1 cellular context compared by ENCODE assay signal in the genomic region with DNA sequence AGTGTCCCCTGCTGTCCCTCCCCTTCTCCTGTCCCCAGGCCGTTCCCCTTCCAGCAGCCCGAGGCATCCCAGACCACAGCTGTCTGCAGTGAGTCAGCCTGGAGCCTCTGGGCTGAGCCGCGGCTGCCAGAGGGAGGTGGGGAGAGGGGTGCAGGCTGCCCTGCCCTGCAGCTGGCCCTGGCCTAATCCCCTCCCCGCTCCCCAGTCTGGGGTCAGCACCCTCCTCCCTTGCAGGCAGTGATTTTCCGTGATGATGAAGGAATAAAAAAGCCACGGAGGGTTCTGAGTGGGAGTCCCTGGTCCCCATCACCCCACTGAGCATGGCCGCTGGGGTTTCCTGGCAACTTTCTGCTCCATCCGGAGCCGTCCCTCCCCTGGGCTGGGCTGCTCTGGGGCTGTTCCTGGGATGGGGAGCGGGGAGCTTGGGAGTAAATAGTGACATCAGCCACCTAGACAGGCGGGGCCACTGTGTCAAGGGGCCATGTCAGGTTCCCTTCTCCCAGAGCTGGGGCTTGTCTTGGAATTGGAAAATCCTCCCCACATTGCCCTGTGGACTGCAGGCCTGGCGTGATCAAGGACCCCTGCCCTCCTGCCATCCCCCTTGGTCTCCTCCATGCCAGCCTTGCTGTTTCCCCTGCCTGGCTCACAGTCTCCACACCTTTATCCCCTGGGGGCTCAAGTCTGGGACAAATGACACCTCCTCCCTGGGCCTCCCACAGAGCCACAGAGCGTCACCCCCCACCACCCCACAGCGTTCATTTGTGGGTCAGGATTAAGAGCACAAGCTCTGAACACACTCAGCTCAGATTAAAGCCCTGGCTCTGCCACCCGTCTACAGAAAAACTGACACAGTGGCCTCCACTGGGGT.
TF ChIP-seq lines count a peak whose summit lies in the region.

No MANE protein-coding gene starts in this region.

TF ChIP-seq in K562, 482 proteins besides CTCF, POLR2A, EP300 and RAD21 (continues in another document):
- TF ChIP-seq, protein P1, sequence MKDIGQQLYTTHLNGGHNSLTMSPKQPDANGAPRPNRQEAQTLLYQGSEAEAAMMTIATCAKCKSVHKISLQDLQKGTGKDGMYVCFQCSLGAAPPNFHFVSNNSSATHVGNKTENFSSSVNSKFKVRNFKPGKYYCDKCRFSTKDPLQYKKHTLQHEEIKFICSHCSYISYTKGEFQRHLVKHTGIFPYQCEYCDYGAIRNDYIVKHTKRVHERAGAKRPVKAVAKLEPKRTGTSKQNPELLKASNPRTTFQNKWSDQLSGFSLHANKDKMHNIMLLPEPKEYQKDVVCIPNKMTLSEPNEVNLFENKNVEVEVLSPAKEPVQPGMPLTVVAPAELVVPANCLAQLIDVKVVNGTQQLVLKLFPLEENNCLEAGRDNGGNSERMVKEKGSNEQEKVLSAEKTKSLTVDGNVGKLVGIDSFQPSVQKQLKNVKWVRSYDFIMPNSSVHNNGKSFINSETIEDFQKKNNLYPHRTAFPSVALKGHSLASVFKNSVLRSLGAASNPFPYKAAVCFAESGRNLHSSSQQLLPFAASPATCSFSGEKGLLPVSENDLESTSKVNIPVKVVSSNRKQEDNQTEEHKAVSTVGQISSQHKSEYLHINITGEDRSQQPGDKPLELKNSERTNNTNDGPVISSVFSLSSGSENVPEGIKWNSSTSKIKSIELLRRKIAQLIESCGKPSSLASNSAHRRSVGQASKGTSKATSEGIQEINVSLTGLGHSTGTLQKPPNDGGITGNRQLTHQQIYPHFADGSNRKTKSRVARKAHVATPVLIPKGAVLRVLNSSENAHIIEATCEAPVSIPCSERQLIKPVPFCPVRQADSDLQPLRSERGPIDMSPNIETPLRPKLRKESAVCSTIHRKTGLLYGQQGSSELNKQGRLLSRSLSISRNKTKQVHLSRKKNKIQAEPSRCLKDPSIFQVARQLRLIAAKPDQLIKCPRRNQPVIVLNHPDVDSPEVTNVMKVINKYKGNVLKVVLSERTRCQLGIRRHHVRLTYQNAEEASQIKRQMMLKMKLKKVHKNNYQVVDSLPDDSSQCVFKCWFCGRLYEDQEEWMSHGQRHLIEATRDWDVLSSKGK (CRISPR knock-in tag; IDR thresholded peaks at IDR 0.05), result no peak
- TF ChIP-seq KDM1A (IDR thresholded peaks at IDR 0.05) (peak; percentile 6 to 9; a peak in 1 of 4 replicates), MAZ (CRISPR knock-in tag; conservative IDR thresholded peaks at IDR 0.05 in 1 of 2, IDR thresholded peaks at IDR 0.05 in 1 of 2) (no peak), ARID1B (IDR thresholded peaks at IDR 0.05) (peak; percentile 15), NFXL1 (CRISPR knock-in tag; IDR thresholded peaks at IDR 0.05) (no peak), JUN (IDR thresholded peaks at IDR 0.05; ENCODE audit: borderline replicate concordance, low read depth, low read length) (0 out of 2 replicates have a peak, but pooled peaks have one; percentile 20), JUN (CRISPR knock-in tag; IDR thresholded peaks at IDR 0.05; ENCODE audit: borderline replicate concordance) (no peak), ZBTB8A (IDR thresholded peaks at IDR 0.05; ENCODE audit: partially characterized antibody) (no peak), MEF2D (tag; conservative IDR thresholded peaks at IDR 0.05; ENCODE audit: low read depth) (no peak), HMGN3 (IDR thresholded peaks at IDR 0.05; ENCODE audit: borderline replicate concordance, extremely low read depth, insufficient read length, low read depth, low read length) (peak; percentile 49), JUND (IDR thresholded peaks at IDR 0.05; ENCODE audit: borderline replicate concordance, low read depth, low read length) (peak; percentile 66), JUND (tag; IDR thresholded peaks at IDR 0.05; ENCODE audit: borderline replicate concordance, low read depth, low read length) (no peak; the same call in 2 of the 3 replicates), RBFOX2 (IDR thresholded peaks at IDR 0.05; ENCODE audit: low read depth, low read length) (no peak), FOSL1 (tag; conservative IDR thresholded peaks at IDR 0.05) (peak; percentile 56), RCOR1 (IDR thresholded peaks at IDR 0.05; ENCODE audit: borderline replicate concordance in 1 of 2, low read depth in 2 of 2, low read length in 2 of 2) (peak in 1 of 2 experiments; percentile 21; a peak in 1 of 4 replicates), ATF7 (IDR thresholded peaks at IDR 0.05) (no peak), HDGF (IDR thresholded peaks at IDR 0.05) (peak; percentile 15; the same call in 1 of the 2 replicates), CBFA2T3 (IDR thresholded peaks at IDR 0.05) (0 out of 2 replicates have a peak, but pooled peaks have one; percentile 15), SPI1 (IDR thresholded peaks at IDR 0.05; ENCODE audit: borderline replicate concordance, low read depth, low read length) (0 out of 2 replicates have a peak, but pooled peaks have one; percentile 8), CTBP1 (IDR thresholded peaks at IDR 0.05; ENCODE audit: borderline replicate concordance) (peak; percentile 29), HDAC3 (IDR thresholded peaks at IDR 0.05; ENCODE audit: borderline replicate concordance, partially characterized antibody) (no peak), POLR2G (IDR thresholded peaks at IDR 0.05; ENCODE audit: low read depth, low read length) (peak; percentile 61)
- TF ChIP-seq, protein P2, sequence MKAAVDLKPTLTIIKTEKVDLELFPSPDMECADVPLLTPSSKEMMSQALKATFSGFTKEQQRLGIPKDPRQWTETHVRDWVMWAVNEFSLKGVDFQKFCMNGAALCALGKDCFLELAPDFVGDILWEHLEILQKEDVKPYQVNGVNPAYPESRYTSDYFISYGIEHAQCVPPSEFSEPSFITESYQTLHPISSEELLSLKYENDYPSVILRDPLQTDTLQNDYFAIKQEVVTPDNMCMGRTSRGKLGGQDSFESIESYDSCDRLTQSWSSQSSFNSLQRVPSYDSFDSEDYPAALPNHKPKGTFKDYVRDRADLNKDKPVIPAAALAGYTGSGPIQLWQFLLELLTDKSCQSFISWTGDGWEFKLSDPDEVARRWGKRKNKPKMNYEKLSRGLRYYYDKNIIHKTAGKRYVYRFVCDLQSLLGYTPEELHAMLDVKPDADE (conservative IDR thresholded peaks at IDR 0.05; ENCODE audit: control insufficient read depth, low read depth, low read length), result peak; percentile 36; the same call in 1 of the 2 replicates
- TF ChIP-seq, protein P3, sequence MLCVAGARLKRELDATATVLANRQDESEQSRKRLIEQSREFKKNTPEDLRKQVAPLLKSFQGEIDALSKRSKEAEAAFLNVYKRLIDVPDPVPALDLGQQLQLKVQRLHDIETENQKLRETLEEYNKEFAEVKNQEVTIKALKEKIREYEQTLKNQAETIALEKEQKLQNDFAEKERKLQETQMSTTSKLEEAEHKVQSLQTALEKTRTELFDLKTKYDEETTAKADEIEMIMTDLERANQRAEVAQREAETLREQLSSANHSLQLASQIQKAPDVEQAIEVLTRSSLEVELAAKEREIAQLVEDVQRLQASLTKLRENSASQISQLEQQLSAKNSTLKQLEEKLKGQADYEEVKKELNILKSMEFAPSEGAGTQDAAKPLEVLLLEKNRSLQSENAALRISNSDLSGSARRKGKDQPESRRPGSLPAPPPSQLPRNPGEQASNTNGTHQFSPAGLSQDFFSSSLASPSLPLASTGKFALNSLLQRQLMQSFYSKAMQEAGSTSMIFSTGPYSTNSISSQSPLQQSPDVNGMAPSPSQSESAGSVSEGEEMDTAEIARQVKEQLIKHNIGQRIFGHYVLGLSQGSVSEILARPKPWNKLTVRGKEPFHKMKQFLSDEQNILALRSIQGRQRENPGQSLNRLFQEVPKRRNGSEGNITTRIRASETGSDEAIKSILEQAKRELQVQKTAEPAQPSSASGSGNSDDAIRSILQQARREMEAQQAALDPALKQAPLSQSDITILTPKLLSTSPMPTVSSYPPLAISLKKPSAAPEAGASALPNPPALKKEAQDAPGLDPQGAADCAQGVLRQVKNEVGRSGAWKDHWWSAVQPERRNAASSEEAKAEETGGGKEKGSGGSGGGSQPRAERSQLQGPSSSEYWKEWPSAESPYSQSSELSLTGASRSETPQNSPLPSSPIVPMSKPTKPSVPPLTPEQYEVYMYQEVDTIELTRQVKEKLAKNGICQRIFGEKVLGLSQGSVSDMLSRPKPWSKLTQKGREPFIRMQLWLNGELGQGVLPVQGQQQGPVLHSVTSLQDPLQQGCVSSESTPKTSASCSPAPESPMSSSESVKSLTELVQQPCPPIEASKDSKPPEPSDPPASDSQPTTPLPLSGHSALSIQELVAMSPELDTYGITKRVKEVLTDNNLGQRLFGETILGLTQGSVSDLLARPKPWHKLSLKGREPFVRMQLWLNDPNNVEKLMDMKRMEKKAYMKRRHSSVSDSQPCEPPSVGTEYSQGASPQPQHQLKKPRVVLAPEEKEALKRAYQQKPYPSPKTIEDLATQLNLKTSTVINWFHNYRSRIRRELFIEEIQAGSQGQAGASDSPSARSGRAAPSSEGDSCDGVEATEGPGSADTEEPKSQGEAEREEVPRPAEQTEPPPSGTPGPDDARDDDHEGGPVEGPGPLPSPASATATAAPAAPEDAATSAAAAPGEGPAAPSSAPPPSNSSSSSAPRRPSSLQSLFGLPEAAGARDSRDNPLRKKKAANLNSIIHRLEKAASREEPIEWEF (CRISPR knock-in tag; IDR thresholded peaks at IDR 0.05), result no peak
- TF ChIP-seq, protein P4, sequence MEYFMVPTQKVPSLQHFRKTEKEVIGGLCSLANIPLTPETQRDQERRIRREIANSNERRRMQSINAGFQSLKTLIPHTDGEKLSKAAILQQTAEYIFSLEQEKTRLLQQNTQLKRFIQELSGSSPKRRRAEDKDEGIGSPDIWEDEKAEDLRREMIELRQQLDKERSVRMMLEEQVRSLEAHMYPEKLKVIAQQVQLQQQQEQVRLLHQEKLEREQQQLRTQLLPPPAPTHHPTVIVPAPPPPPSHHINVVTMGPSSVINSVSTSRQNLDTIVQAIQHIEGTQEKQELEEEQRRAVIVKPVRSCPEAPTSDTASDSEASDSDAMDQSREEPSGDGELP (CRISPR knock-in tag; IDR thresholded peaks at IDR 0.05; ENCODE audit: borderline replicate concordance), result peak; percentile 93
- TF ChIP-seq, protein P5, sequence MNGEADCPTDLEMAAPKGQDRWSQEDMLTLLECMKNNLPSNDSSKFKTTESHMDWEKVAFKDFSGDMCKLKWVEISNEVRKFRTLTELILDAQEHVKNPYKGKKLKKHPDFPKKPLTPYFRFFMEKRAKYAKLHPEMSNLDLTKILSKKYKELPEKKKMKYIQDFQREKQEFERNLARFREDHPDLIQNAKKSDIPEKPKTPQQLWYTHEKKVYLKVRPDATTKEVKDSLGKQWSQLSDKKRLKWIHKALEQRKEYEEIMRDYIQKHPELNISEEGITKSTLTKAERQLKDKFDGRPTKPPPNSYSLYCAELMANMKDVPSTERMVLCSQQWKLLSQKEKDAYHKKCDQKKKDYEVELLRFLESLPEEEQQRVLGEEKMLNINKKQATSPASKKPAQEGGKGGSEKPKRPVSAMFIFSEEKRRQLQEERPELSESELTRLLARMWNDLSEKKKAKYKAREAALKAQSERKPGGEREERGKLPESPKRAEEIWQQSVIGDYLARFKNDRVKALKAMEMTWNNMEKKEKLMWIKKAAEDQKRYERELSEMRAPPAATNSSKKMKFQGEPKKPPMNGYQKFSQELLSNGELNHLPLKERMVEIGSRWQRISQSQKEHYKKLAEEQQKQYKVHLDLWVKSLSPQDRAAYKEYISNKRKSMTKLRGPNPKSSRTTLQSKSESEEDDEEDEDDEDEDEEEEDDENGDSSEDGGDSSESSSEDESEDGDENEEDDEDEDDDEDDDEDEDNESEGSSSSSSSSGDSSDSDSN (IDR thresholded peaks at IDR 0.05; ENCODE audit: borderline replicate concordance in 1 of 2, low read depth in 2 of 2, low read length in 2 of 2), result peak in 1 of 2 experiments; percentile 77; a peak in 1 of 4 replicates
- TF ChIP-seq, protein P6, sequence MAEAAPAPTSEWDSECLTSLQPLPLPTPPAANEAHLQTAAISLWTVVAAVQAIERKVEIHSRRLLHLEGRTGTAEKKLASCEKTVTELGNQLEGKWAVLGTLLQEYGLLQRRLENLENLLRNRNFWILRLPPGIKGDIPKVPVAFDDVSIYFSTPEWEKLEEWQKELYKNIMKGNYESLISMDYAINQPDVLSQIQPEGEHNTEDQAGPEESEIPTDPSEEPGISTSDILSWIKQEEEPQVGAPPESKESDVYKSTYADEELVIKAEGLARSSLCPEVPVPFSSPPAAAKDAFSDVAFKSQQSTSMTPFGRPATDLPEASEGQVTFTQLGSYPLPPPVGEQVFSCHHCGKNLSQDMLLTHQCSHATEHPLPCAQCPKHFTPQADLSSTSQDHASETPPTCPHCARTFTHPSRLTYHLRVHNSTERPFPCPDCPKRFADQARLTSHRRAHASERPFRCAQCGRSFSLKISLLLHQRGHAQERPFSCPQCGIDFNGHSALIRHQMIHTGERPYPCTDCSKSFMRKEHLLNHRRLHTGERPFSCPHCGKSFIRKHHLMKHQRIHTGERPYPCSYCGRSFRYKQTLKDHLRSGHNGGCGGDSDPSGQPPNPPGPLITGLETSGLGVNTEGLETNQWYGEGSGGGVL (CRISPR knock-in tag; IDR thresholded peaks at IDR 0.05), result no peak
- TF ChIP-seq, protein P7, sequence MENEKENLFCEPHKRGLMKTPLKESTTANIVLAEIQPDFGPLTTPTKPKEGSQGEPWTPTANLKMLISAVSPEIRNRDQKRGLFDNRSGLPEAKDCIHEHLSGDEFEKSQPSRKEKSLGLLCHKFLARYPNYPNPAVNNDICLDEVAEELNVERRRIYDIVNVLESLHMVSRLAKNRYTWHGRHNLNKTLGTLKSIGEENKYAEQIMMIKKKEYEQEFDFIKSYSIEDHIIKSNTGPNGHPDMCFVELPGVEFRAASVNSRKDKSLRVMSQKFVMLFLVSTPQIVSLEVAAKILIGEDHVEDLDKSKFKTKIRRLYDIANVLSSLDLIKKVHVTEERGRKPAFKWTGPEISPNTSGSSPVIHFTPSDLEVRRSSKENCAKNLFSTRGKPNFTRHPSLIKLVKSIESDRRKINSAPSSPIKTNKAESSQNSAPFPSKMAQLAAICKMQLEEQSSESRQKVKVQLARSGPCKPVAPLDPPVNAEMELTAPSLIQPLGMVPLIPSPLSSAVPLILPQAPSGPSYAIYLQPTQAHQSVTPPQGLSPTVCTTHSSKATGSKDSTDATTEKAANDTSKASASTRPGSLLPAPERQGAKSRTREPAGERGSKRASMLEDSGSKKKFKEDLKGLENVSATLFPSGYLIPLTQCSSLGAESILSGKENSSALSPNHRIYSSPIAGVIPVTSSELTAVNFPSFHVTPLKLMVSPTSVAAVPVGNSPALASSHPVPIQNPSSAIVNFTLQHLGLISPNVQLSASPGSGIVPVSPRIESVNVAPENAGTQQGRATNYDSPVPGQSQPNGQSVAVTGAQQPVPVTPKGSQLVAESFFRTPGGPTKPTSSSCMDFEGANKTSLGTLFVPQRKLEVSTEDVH (IDR thresholded peaks at IDR 0.05; ENCODE audit: low read depth, partially characterized antibody), result no peak
- TF ChIP-seq, protein P8, sequence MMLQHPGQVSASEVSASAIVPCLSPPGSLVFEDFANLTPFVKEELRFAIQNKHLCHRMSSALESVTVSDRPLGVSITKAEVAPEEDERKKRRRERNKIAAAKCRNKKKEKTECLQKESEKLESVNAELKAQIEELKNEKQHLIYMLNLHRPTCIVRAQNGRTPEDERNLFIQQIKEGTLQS (IDR thresholded peaks at IDR 0.05), result peak; percentile 52
- TF ChIP-seq, protein P8 (CRISPR knock-in tag; conservative IDR thresholded peaks at IDR 0.05), result no peak
